In genomic region chr18:5309888-5310470, GRCh38 we compare ENCODE assay signal across 9 cellular contexts. TPM values are rescaled to one million over a fixed set of nuclear protein-coding genes. Genes with fewer than 3 reads are reported as not detected.
A peak's percentile ranks its signal among the peaks of the same experiment; 100 is the strongest.
DNase-seq lines count a peak whose midpoint lies in the region; ATAC-seq and TF ChIP-seq lines count a peak whose summit lies in the region.
"Had no signal": no experiment of that assay in that cellular context is flagged by ENCODE, and none has a peak within 500 bp of the region (broad histone marks: within the 10 kb centered on the region; RNA-seq: fewer than 3 reads in every experiment).

No MANE protein-coding gene starts in this region.

- H3K18ac ChIP-seq in neuronal stem cell (ENCODE audit: low read length) = no peak overlapping the region

- no peaks in the 10 kb centered on the region for H3K36me3 ChIP-seq in KMS-11 (ENCODE audit: insufficient read depth)
- H3K36me3 ChIP-seq in Caco-2 (ENCODE audit: control insufficient read depth, insufficient read depth, low read length) = no peaks in the 10 kb centered on the region
- H3K36me3 ChIP-seq in neuronal stem cell (replicated peaks in 1 of 2; ENCODE audit: control insufficient read depth in 2 of 2, insufficient read depth in 2 of 2, low read length in 2 of 2) = no peaks in the 10 kb centered on the region

- BruUV-seq in Caco-2 (replicated peaks; lab: Mats Ljungman, UMichigan) = no TSS peak

- H2AFZ ChIP-seq in KMS-11 (ENCODE audit: low read depth) = peak overlapping the region; percentile 80
- no peak overlapping the region for H2AFZ ChIP-seq in neuronal stem cell (ENCODE audit: low read length)

- peak overlapping the region; percentile 74 for H3K4me3 Mint-ChIP-seq in activated naive CD8-positive, alpha-beta T cell treated with anti-CD3 and anti-CD28 coated beads for 36 hours
- H3K4me3 Mint-ChIP-seq in Caco-2 (ENCODE audit: unreplicated experiment) = no peak overlapping the region

- H2BK12ac ChIP-seq in neuronal stem cell (ENCODE audit: low read length) = no peak overlapping the region

- H3K79me2 ChIP-seq in KMS-11 (ENCODE audit: insufficient read depth, low read depth) = no peaks in the 10 kb centered on the region

- H3K9me3 ChIP-seq in Caco-2 (no peaks in the 10 kb centered on the region), neuronal stem cell (replicated peaks in 1 of 2; ENCODE audit: control insufficient read depth in 2 of 2, insufficient read depth in 1 of 2, low read depth in 1 of 2, low read length in 2 of 2) (no peaks in the 10 kb centered on the region)

- WGBS in neuronal stem cell (ENCODE audit: extremely low coverage in 2 of 2, insufficient read length in 2 of 2, insufficient replicate concordance in 1 of 2), 2 donors = no CpG with 5 or more reads among the region's 5 CpGs

- intact Hi-C loops in Caco-2 (cut with micrococcal nuclease; ENCODE audit: unreplicated experiment) = no loop called here

- no peak overlapping the region for H3K23ac ChIP-seq in neuronal stem cell (ENCODE audit: low read depth, low read length, poor library complexity)

- CTCF ChIA-PET in Caco-2 (lab: Charles Lee) = no interaction called here

- peak overlapping the region; percentile 81 for H3K27ac Mint-ChIP-seq in activated naive CD8-positive, alpha-beta T cell treated with anti-CD3 and anti-CD28 coated beads for 36 hours
- no peak overlapping the region for H3K27ac Mint-ChIP-seq in Caco-2 (ENCODE audit: unreplicated experiment)

- no peak overlapping the region for H3K14ac ChIP-seq in neuronal stem cell (ENCODE audit: low read length)

- peak; percentile 22 for DNase-seq in activated naive CD8-positive, alpha-beta T cell treated with anti-CD3 and anti-CD28 coated beads for 36 hours
- DNase-seq in DMS79 (lab: John Stamatoyannopoulos, UW) (no peak), Caco-2 (no peak), neuronal stem cell (ENCODE audit: low spot score) (no peak)

- H3K27ac ChIP-seq in KMS-11 = peak overlapping the region; percentile 42
- H3K27ac ChIP-seq in neuronal stem cell (replicated peaks; ENCODE audit: low read length) = no peak overlapping the region
- H3K27ac ChIP-seq: epithelial cell of prostate had no signal

- no peak overlapping the region for H3K4ac ChIP-seq in neuronal stem cell (ENCODE audit: low read length)

- H3K4me3 ChIP-seq in KMS-11 (IDR thresholded peaks at IDR 0.05; ENCODE audit: insufficient read depth, low read depth, low read length) (no peak overlapping the region), Caco-2 (ENCODE audit: low read depth, low read length) (no peak overlapping the region), neuronal stem cell (ENCODE audit: low read length in 2 of 2) (no peak overlapping the region)

- H3K79me1 ChIP-seq in neuronal stem cell (ENCODE audit: low read depth, low read length) = no peaks in the 10 kb centered on the region

- H2BK5ac ChIP-seq in neuronal stem cell (ENCODE audit: low read length) = no peak overlapping the region

- no peak overlapping the region for H2BK15ac ChIP-seq in neuronal stem cell (ENCODE audit: low read length)

- H3K36me3 Mint-ChIP-seq in activated naive CD8-positive, alpha-beta T cell treated with anti-CD3 and anti-CD28 coated beads for 36 hours = no peaks in the 10 kb centered on the region
- H3K36me3 Mint-ChIP-seq in Caco-2 (ENCODE audit: insufficient read depth, unreplicated experiment) = no peaks in the 10 kb centered on the region

- no peaks in the 10 kb centered on the region for H4K20me1 ChIP-seq in KMS-11 (ENCODE audit: insufficient read depth)

- H2AK5ac ChIP-seq in neuronal stem cell (ENCODE audit: low read depth, low read length) = no peak overlapping the region

- H3K4me2 ChIP-seq in KMS-11 (peak overlapping the region; percentile 79), neuronal stem cell (ENCODE audit: insufficient read depth, low read length, poor library complexity, severe bottlenecking) (no peak overlapping the region)

- no peaks in the 10 kb centered on the region for H3K27me3 Mint-ChIP-seq in activated naive CD8-positive, alpha-beta T cell treated with anti-CD3 and anti-CD28 coated beads for 36 hours
- peaks cover 7% of the 10 kb centered on the region for H3K27me3 Mint-ChIP-seq in Caco-2 (ENCODE audit: insufficient read depth, unreplicated experiment)

- POLR2A ChIA-PET in Caco-2 (lab: Charles Lee) = no interaction called here

- no peaks in the 10 kb centered on the region for H3K9me3 Mint-ChIP-seq in activated naive CD8-positive, alpha-beta T cell treated with anti-CD3 and anti-CD28 coated beads for 36 hours
- no peaks in the 10 kb centered on the region for H3K9me3 Mint-ChIP-seq in Caco-2 (ENCODE audit: unreplicated experiment)

- peak overlapping the region; percentile 20; the same call in 1 of the 2 replicates for H3K9ac ChIP-seq in KMS-11
- H3K9ac ChIP-seq in neuronal stem cell (ENCODE audit: low read depth, low read length, poor library complexity) = no peak overlapping the region

- peaks cover 23% of the 10 kb centered on the region for H3K4me1 ChIP-seq in KMS-11 (ENCODE audit: low read depth, poor library complexity, severe bottlenecking)
- H3K4me1 ChIP-seq in Caco-2 = no peaks in the 10 kb centered on the region
- no peaks in the 10 kb centered on the region for H3K4me1 ChIP-seq in neuronal stem cell (ENCODE audit: control insufficient read depth in 2 of 2, insufficient read depth in 1 of 2, low read depth in 1 of 2, low read length in 2 of 2)

- peaks cover 24% of the 10 kb centered on the region for H3K4me1 Mint-ChIP-seq in activated naive CD8-positive, alpha-beta T cell treated with anti-CD3 and anti-CD28 coated beads for 36 hours
- no peaks in the 10 kb centered on the region for H3K4me1 Mint-ChIP-seq in Caco-2 (ENCODE audit: low read depth, unreplicated experiment)

- H4K8ac ChIP-seq in neuronal stem cell (ENCODE audit: low read depth, low read length) = no peak overlapping the region

- TF ChIP-seq CTCF in KMS-11 (conservative IDR thresholded peaks at IDR 0.05; ENCODE audit: low read depth, low read length) (no peak), Caco-2 (IDR thresholded peaks at IDR 0.05; ENCODE audit: insufficient read depth in 1 of 2, low read depth in 1 of 2, low read length in 1 of 2, severe bottlenecking in 1 of 2, unreplicated experiment in 1 of 2) (no peak)

- peak; percentile 99 for ATAC-seq in GM18498 (IDR thresholded peaks at IDR 0.05; ENCODE audit: unreplicated experiment)
- peak; percentile 94 for ATAC-seq in GM21619 (IDR thresholded peaks at IDR 0.05; ENCODE audit: unreplicated experiment)
- ATAC-seq in esophagus mucosa = no peak

- H2BK120ac ChIP-seq in neuronal stem cell (ENCODE audit: low read depth, low read length) = no peak overlapping the region

- H4K91ac ChIP-seq in neuronal stem cell (ENCODE audit: low read depth, low read length, poor library complexity) = no peak overlapping the region

- H3K27me3 ChIP-seq in KMS-11 (ENCODE audit: insufficient read depth, low read depth) (no peaks in the 10 kb centered on the region), Caco-2 (replicated peaks; ENCODE audit: control insufficient read depth, insufficient read depth, low read length) (no peaks in the 10 kb centered on the region; the same call in 1 of the 2 replicates), neuronal stem cell (ENCODE audit: control insufficient read depth in 3 of 3, insufficient read depth in 3 of 3, low read depth in 1 of 3, low read length in 3 of 3) (peaks cover 0 to 3% (median 0%) of the 10 kb centered on the region in 3 experiments)

RNA-seq across cellular contexts. Expression of gene ZBTB14, which starts 14.5 kb away (rescaled TPM):
- 10 to 100 TPM; 22.6 to 23.8 TPM for total RNA-seq in activated naive CD8-positive, alpha-beta T cell treated with anti-CD3 and anti-CD28 coated beads for 36 hours
- total RNA-seq in esophagus mucosa (7.1 TPM), Caco-2 (2022) (13.9 and 14.7 TPM in 2 replicates)
- polyA plus RNA-seq in neuronal stem cell (2013, experiment 1 of 2) = 8.0 TPM
- 7.7 TPM for polyA plus RNA-seq in neuronal stem cell (2013, experiment 2 of 2)
